8 cellular contexts compared by ENCODE assay signal in the genomic region with DNA sequence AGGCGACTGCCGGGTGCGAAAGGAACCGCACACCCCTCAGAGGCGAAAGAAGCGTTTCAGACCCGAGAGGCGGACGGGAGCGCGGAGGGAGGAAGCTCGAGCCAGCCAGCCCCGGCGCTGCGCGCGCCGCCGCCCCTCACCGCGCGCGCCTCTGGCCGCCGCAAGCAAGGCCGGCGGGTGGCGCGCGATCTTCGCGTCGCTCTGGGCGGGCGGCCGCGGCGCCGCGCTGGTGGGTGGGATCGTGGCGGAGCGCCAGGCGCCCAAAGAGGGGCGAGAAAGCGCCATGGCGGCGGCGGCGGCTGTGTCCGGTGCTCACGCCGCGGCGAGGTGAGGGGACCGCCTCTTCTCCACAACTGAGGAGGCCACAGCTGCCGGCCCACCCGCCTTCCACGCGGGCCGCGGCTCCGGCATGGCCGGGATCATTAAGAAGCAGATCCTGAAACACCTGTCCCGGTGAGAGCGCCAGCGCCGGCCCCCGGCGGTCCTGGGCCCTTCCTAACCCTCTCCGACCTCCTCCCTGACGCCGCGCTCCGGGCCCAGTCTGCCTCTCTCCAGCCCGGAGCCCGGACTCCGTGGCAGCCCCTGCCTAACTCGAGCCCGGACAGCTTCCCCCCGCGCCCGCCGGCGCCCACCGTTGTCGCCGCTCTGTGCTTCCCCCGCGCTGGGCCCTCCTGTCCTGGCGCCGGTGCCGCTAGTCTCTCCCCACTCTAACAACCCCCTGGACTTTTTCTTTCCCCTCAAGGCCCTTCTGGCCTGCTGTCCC. TPM values are rescaled to one million over a fixed set of nuclear protein-coding genes. Genes with fewer than 3 reads are reported as not detected.
A peak's percentile ranks its signal among the peaks of the same experiment; 100 is the strongest.
DNase-seq lines count a peak whose midpoint lies in the region; ATAC-seq lines count a peak whose summit lies in the region.

A gene with protein sequence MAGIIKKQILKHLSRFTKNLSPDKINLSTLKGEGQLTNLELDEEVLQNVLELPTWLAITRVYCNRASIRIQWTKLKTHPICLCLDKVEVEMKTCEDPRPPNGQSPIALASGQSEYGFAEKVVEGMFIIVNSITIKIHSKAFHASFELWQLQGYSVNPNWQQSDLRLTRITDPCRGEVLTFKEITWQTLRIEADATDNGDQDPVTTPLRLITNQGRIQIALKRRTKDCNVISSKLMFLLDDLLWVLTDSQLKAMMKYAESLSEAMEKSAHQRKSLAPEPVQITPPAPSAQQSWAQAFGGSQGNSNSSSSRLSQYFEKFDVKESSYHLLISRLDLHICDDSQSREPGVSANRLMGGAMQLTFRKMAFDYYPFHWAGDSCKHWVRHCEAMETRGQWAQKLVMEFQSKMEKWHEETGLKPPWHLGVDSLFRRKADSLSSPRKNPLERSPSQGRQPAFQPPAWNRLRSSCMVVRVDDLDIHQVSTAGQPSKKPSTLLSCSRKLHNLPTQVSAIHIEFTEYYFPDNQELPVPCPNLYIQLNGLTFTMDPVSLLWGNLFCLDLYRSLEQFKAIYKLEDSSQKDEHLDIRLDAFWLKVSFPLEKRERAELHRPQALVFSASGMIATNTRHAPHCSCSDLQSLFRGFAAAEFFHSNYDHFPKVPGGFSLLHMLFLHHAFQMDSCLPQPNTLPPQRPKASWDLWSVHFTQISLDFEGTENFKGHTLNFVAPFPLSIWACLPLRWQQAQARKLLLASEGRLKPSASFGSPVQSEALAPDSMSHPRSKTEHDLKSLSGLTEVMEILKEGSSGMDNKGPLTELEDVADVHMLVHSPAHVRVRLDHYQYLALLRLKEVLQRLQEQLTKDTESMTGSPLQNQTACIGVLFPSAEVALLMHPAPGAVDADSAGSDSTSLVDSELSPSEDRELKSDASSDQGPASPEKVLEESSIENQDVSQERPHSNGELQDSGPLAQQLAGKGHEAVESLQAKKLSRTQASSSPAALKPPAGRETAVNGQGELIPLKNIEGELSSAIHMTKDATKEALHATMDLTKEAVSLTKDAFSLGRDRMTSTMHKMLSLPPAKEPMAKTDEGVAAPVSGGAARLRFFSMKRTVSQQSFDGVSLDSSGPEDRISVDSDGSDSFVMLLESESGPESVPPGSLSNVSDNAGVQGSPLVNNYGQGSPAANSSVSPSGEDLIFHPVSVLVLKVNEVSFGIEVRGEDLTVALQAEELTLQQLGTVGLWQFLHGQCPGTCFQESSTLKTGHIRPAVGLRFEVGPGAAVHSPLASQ (N-terminal part only) (plus strand): TSS at position 242 of the 763 bp plus-strand sequence. CDS start 168 bp downstream, at position 410.

- H3K4me3 Mint-ChIP-seq in CD4-positive, CD25-positive, alpha-beta regulatory T cell, result peak within 1 kb of the TSS; percentile 95 to 100 (median 98)

- peaks cover 10 to 40% (median 30%) of the 10 kb centered on the region in 4 donors for H3K4me1 Mint-ChIP-seq in CD4-positive, CD25-positive, alpha-beta regulatory T cell

- ATAC-seq in CD4-positive, CD25-positive, alpha-beta regulatory T cell (ENCODE audit: low read depth in 2 of 2), result peak; percentile 95 to 96
- ATAC-seq in GM19397 (IDR thresholded peaks at IDR 0.05; ENCODE audit: unreplicated experiment), result peak; percentile 89

- H3K27me3 ChIP-seq in CD4-positive, CD25-positive, alpha-beta regulatory T cell (ENCODE audit: control insufficient read depth, insufficient read depth, low read length), result no peaks in the 10 kb centered on the region
- H3K27me3 ChIP-seq in mononuclear cell (ENCODE audit: insufficient read depth, low read length), result no peaks in the 10 kb centered on the region

- peak within 1 kb of the TSS; percentile 92 to 97 (median 94) for H3K27ac Mint-ChIP-seq in CD4-positive, CD25-positive, alpha-beta regulatory T cell

- peak; percentile 64 to 83 (median 76) for DNase-seq in CD4-positive, CD25-positive, alpha-beta regulatory T cell
- DNase-seq in HK-2 (ENCODE audit: unreplicated experiment), result peak; percentile 68
- peak; percentile 65 for DNase-seq in NOMO-1 treated with dmso at 0.1 percent for 144 hours (lab: John Stamatoyannopoulos, UW; ENCODE audit: unreplicated experiment)
- peak; percentile 88 for DNase-seq in activated CD8-positive, alpha-beta memory T cell treated with anti-CD3 and anti-CD28 coated beads, Interleukin-2, amount 50 U/mL, for 48 hours
- peak; percentile 86 for DNase-seq in epidermal melanocyte (ENCODE audit: insufficient read length, low spot score)
- peak; percentile 42 to 55 for DNase-seq in stimulated activated CD8-positive, alpha-beta memory T cell treated with anti-CD3 and anti-CD28 coated beads, Interleukin-4, amount 100 ng/mL, for 1 hour (ENCODE audit: low read depth in 2 of 2, low spot score in 1 of 2)

- H3K27me3 Mint-ChIP-seq in CD4-positive, CD25-positive, alpha-beta regulatory T cell, result no peaks in the 10 kb centered on the region

- no peaks in the 10 kb centered on the region for H3K9me3 Mint-ChIP-seq in CD4-positive, CD25-positive, alpha-beta regulatory T cell

- peak within 1 kb of the TSS; percentile 90 for H3K4me3 ChIP-seq in CD4-positive, CD25-positive, alpha-beta regulatory T cell (ENCODE audit: low read depth, low read length)
- peak within 1 kb of the TSS; percentile 75 for H3K4me3 ChIP-seq in mononuclear cell (ENCODE audit: low read length)

- H3K36me3 ChIP-seq in CD4-positive, CD25-positive, alpha-beta regulatory T cell (ENCODE audit: control insufficient read depth, insufficient read depth, low read length), result no peaks in the 10 kb centered on the region

- H3K27ac ChIP-seq in CD4-positive, CD25-positive, alpha-beta regulatory T cell (ENCODE audit: insufficient read depth, low read length, poor library complexity, severe bottlenecking), result peak within 1 kb of the TSS; percentile 67

- H3K9me3 ChIP-seq in CD4-positive, CD25-positive, alpha-beta regulatory T cell (ENCODE audit: control insufficient read depth in 2 of 2, low read length in 2 of 2), result no peaks in the 10 kb centered on the region
- H3K9me3 ChIP-seq in mononuclear cell (ENCODE audit: low read depth, low read length), result no peaks in the 10 kb centered on the region

- peaks cover 23% of the 10 kb centered on the region for H3K4me1 ChIP-seq in CD4-positive, CD25-positive, alpha-beta regulatory T cell (ENCODE audit: control insufficient read depth, insufficient read depth, low read length, poor library complexity, severe bottlenecking)
- H3K4me1 ChIP-seq in mononuclear cell (ENCODE audit: insufficient read depth, low read length), result peaks cover 22% of the 10 kb centered on the region

- H3K36me3 Mint-ChIP-seq in CD4-positive, CD25-positive, alpha-beta regulatory T cell, result no peaks in the 10 kb centered on the region

RNA-seq across cellular contexts. Expression of the gene that starts here (rescaled TPM):
- total RNA-seq in CD4-positive, CD25-positive, alpha-beta regulatory T cell, result 7.1 TPM
- polyA plus RNA-seq in CD4-positive, CD25-positive, alpha-beta regulatory T cell, result 1 to 10 TPM in 3 of 4 donors, under 1 TPM in 1; 0.95 to 1.2 (median 1.1) TPM
- 10.4 TPM for total RNA-seq in mononuclear cell

Comparison
In these comparisons a context has a peak if more than half of its experiments do, and no peak if none do; other contexts are left out.
1. Peak in every context shown above with its lines: DNase-seq, ATAC-seq, H3K4me3 ChIP-seq and H3K27ac ChIP-seq.